In the genomic region with DNA sequence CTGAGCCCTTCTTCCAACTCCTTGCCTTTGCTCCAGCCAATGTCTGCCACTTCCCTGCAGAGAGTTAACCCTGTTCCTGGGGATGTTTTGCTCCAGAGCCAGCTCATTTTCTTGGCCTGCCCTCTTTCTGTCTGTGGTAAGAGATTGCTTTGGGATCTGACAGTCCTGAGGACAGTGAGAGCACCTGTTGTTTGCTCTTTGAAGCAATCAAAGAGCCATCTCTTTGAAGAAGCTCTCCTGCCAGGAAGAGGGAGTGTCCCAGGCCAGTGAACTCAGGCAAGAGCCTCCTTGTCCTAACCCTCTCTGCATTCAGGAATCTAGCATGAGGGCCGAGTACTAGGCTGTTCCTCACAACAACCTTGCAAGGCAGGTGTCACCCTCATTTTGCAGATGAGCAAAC, we compare ENCODE assay signal across 32 cellular contexts. TPM values are rescaled to one million over a fixed set of nuclear protein-coding genes. Genes with fewer than 3 reads are reported as not detected.
A peak's percentile ranks its signal among the peaks of the same experiment; 100 is the strongest.
DNase-seq lines count a peak whose midpoint lies in the region; FAIRE-seq and TF ChIP-seq lines count a peak whose summit lies in the region.
"Had no signal": no experiment of that assay in that cellular context is flagged by ENCODE, and none has a peak within 500 bp of the region (broad histone marks: within the 10 kb centered on the region; RNA-seq: fewer than 3 reads in every experiment).

No MANE protein-coding gene starts in this region.

- no peak overlapping the region for H3K27ac ChIP-seq in endodermal cell (ENCODE audit: low read depth, low read length)
- H3K27ac ChIP-seq: GM23248, SJCRH30, transverse colon had no signal

- H3K4me3 Mint-ChIP-seq in endodermal cell: peak overlapping the region; percentile 5
- H3K4me3 Mint-ChIP-seq: activated CD4-positive, alpha-beta T cell treated with anti-CD3 and anti-CD28 coated beads, Interleukin-2, amount 10 ng/mL, durations not matched to agents 24 days and 14 days; CD8-positive, alpha-beta T cell; mesothelial cell of epicardium; naive thymus-derived CD4-positive, alpha-beta T cell; WTC11 had no signal

- peaks cover 82% of the 10 kb centered on the region for H3K27me3 Mint-ChIP-seq in endodermal cell (ENCODE audit: insufficient read depth)
- H3K27me3 Mint-ChIP-seq: activated CD4-positive, alpha-beta T cell treated with anti-CD3 and anti-CD28 coated beads, Interleukin-2, amount 10 ng/mL, durations not matched to agents 24 days and 14 days had no signal

- no peak overlapping the region for H3K9ac ChIP-seq in endodermal cell (ENCODE audit: extremely low read depth, low read length, poor library complexity, severe bottlenecking)
- H3K9ac ChIP-seq: GM23248 had no signal

- WGBS in endodermal cell (ENCODE audit: insufficient coverage in 1 of 2, insufficient read length in 1 of 2), 2 experiments: 61 to 83% methylated on average over 1 of the region's 1 CpG

- H3K36me3 Mint-ChIP-seq in endodermal cell (ENCODE audit: low read depth): peaks cover under 1% of the 10 kb centered on the region
- H3K36me3 Mint-ChIP-seq: WTC11 had no signal

- H3K4me3 ChIP-seq in LNCaP clone FGC (ENCODE audit: low read depth, low read length) (no peak overlapping the region), endodermal cell (ENCODE audit: low read length) (no peak overlapping the region)
- H3K4me3 ChIP-seq: GM23248, SJCRH30, transverse colon had no signal

- peaks cover 3% of the 10 kb centered on the region for H3K9me3 Mint-ChIP-seq in endodermal cell
- H3K9me3 Mint-ChIP-seq: activated CD4-positive, alpha-beta T cell treated with anti-CD3 and anti-CD28 coated beads, Interleukin-2, amount 10 ng/mL, durations not matched to agents 24 days and 14 days; activated naive CD4-positive, alpha-beta T cell treated with anti-CD3 and anti-CD28 coated beads, Interleukin-2, amount 50 U/mL, for 72 hours; CD8-positive, alpha-beta T cell; mesothelial cell of epicardium; naive thymus-derived CD4-positive, alpha-beta T cell; WTC11 had no signal

- peaks cover 21% of the 10 kb centered on the region for H3K4me1 Mint-ChIP-seq in endodermal cell

- FAIRE-seq in RCC 7860 (lab: Jason Lieb, UNC): no peak

- no peaks in the 10 kb centered on the region for H3K36me3 ChIP-seq in endodermal cell (ENCODE audit: control insufficient read depth, insufficient read depth, low read length)

- TF ChIP-seq CTCF in LNCaP clone FGC (IDR thresholded peaks at IDR 0.05; ENCODE audit: control insufficient read depth, extremely low read depth, insufficient read depth) (no peak), endodermal cell (conservative IDR thresholded peaks at IDR 0.05) (no peak)

- H3K9me3 ChIP-seq in endodermal cell (ENCODE audit: control insufficient read depth, low read length): peaks cover 11% of the 10 kb centered on the region
- H3K9me3 ChIP-seq: SJCRH30, transverse colon had no signal

- H3K27ac Mint-ChIP-seq in endodermal cell: no peak overlapping the region
- H3K27ac Mint-ChIP-seq: activated CD4-positive, alpha-beta T cell treated with anti-CD3 and anti-CD28 coated beads, Interleukin-2, amount 10 ng/mL, durations not matched to agents 24 days and 14 days; mesothelial cell of epicardium; naive thymus-derived CD4-positive, alpha-beta T cell; WTC11 had no signal

- peaks cover 71% of the 10 kb centered on the region for H3K27me3 ChIP-seq in endodermal cell (ENCODE audit: control insufficient read depth, insufficient read depth, low read length, poor library complexity, severe bottlenecking)
- H3K27me3 ChIP-seq: SJCRH30, transverse colon had no signal

- DNase-seq in DMS53 (lab: John Stamatoyannopoulos, UW) (peak; percentile 73), LNCaP clone FGC (ENCODE audit: low read depth) (peak; percentile 96), endodermal cell (peak; percentile 71), myocyte (ENCODE audit: low read depth) (peak; percentile 78), RCC 7860 (ENCODE audit: low spot score) (no peak), HCEC 1CT (no peak), T-helper 9 cell (no peak), nucleus accumbens (lab: John Stamatoyannopoulos, UW) (no peak)
- DNase-seq: activated CD4-positive, alpha-beta T cell treated with anti-CD3 and anti-CD28 coated beads, Interleukin-2, amount 10 ng/mL, durations not matched to agents 24 days and 14 days; activated CD8-positive, alpha-beta memory T cell treated with anti-CD3 and anti-CD28 coated beads for 24 hours; activated T-cell treated with anti-CD3 and anti-CD28 coated beads for 4 hours; amygdala; CD8-positive, alpha-beta T cell; DMS153; GDM1; GM23248; KG1; kidney; naive thymus-derived CD4-positive, alpha-beta T cell; NCI-H2081 treated with DMSO at 0.1 percent for 48 hours; NCI-H446; NCI-H82; RPMI8226; stimulated activated CD4-positive, alpha-beta T cell treated with anti-CD3 and anti-CD28 coated beads, Interleukin-15, amount 100 ng/mL, for 24 hours; stimulated activated CD4-positive, alpha-beta T cell treated with anti-CD3 and anti-CD28 coated beads, Interleukin-4, amount 100 ng/mL, for 4 hours; SW 1271; T1000; transverse colon had no signal

- H3K4me1 ChIP-seq in endodermal cell (ENCODE audit: control insufficient read depth, insufficient read depth, low read length): peaks cover 9% of the 10 kb centered on the region

RNA-seq across cellular contexts. Expression of a gene that starts 42.2 kb away (rescaled TPM):
- total RNA-seq in endodermal cell: 10 to 100 TPM; 10.0 to 11.4 TPM
- polyA plus RNA-seq in endodermal cell (2013, experiment 1 of 2): 11.5 TPM
- 10.3 TPM for polyA plus RNA-seq in endodermal cell (2013, experiment 2 of 2)
- total RNA-seq in myocyte: 18.3 and 20.4 TPM in 2 replicates
- polyA plus RNA-seq in myocyte (2012): 7.5 TPM

Comparison
In these comparisons a context has a peak if more than half of its experiments do, and no peak if none do; other contexts are left out.
1. DNase-seq: peak in DMS53 (single experiment), LNCaP clone FGC (single experiment), endodermal cell (single experiment) and myocyte (single experiment); none in RCC 7860 (single experiment), HCEC 1CT (single experiment), T-helper 9 cell (single experiment) and nucleus accumbens (0 of 56).